ENCODE assay signal across 1 cellular context in genomic region chr1:3640113-3640932, GRCh38.
TF ChIP-seq lines count a peak whose summit lies in the region.

No MANE protein-coding gene starts in this region.

TF ChIP-seq in HepG2, 621 proteins besides CTCF, POLR2A, EP300 and RAD21:
- TF ChIP-seq ZNF552 (CRISPR knock-in tag; IDR thresholded peaks at IDR 0.05; ENCODE audit: borderline replicate concordance), result no peak
- TF ChIP-seq HNF1A (IDR thresholded peaks at IDR 0.05; ENCODE audit: low read depth), result no peak
- no peak for TF ChIP-seq HNF1A (CRISPR knock-in tag; IDR thresholded peaks at IDR 0.05; ENCODE audit: borderline replicate concordance)
- TF ChIP-seq CBX2 (IDR thresholded peaks at IDR 0.05; ENCODE audit: low read depth, low read length), result no peak
- no peak for TF ChIP-seq CBX2 (CRISPR knock-in tag; IDR thresholded peaks at IDR 0.05; ENCODE audit: low read depth)
